16 cellular contexts compared by ENCODE assay signal in genomic region chr12:125071456-125071855, GRCh38. TPM values are rescaled to one million over a fixed set of nuclear protein-coding genes. Genes with fewer than 3 reads are reported as not detected.
A peak's percentile ranks its signal among the peaks of the same experiment; 100 is the strongest.
DNase-seq lines count a peak whose midpoint lies in the region; ATAC-seq and TF ChIP-seq lines count a peak whose summit lies in the region.
"Had no signal": no experiment of that assay in that cellular context is flagged by ENCODE, and none has a peak within 500 bp of the region (broad histone marks: within the 10 kb centered on the region; RNA-seq: fewer than 3 reads in every experiment).

No MANE protein-coding gene starts in this region.

- H3T11ph ChIP-seq in H9 (ENCODE audit: low read length): no peak overlapping the region

- H3K4me2 ChIP-seq in H9 (ENCODE audit: insufficient read depth, insufficient read length, low read length) (no peak overlapping the region), OCI-LY1 (ENCODE audit: low read length) (peak overlapping the region; percentile 36)
- H3K4me2 ChIP-seq: PC-9 had no signal

- H3F3A ChIP-seq in OCI-LY1 (ENCODE audit: insufficient read depth, low read length): no peaks in the 10 kb centered on the region

- H3K9me3 ChIP-seq in H9 (ENCODE audit: control insufficient read depth, low read depth, low read length) (no peaks in the 10 kb centered on the region), OCI-LY1 (ENCODE audit: low read length) (no peaks in the 10 kb centered on the region), right cardiac atrium (ENCODE audit: control insufficient read depth, low read length) (no peaks in the 10 kb centered on the region)
- H3K9me3 ChIP-seq: SJSA1 had no signal

- H3K4me3 ChIP-seq in OCI-LY1 (ENCODE audit: low read depth, low read length, poor library complexity, severe bottlenecking): peak overlapping the region; percentile 11
- no peak overlapping the region for H3K4me3 ChIP-seq in right cardiac atrium (ENCODE audit: low read length)
- H3K4me3 ChIP-seq: PC-9, SJSA1 had no signal

- H3K14ac ChIP-seq in H9 (ENCODE audit: insufficient read depth, low read length): no peak overlapping the region

- H2BK120ac ChIP-seq in H9 (ENCODE audit: low read depth, low read length, poor library complexity, severe bottlenecking): no peak overlapping the region

- peaks cover 7% of the 10 kb centered on the region for H3K79me1 ChIP-seq in H9 (ENCODE audit: insufficient read depth, low read depth, low read length, poor library complexity, severe bottlenecking)

- no peak overlapping the region for H4K91ac ChIP-seq in H9 (ENCODE audit: insufficient read length, low read depth, low read length)

- no peak overlapping the region for H4K8ac ChIP-seq in H9 (replicated peaks; ENCODE audit: insufficient read length, low read depth, low read length)

- peaks cover 14% of the 10 kb centered on the region; the same call in 1 of the 2 replicates for H3K36me3 ChIP-seq in OCI-LY1 (ENCODE audit: insufficient read depth, low read length)

- H3K27ac Mint-ChIP-seq in H9: peak overlapping the region in 2 of 3 experiments; percentile 44 to 50; a peak in 4 of 7 replicates

- intact Hi-C loops in right cardiac atrium (cut with DNase I): no loop called here

- H3K79me2 ChIP-seq in H9 (ENCODE audit: insufficient read depth, low read length) (peaks cover 12% of the 10 kb centered on the region; the same call in 1 of the 2 replicates), OCI-LY1 (ENCODE audit: insufficient read depth, low read length) (no peaks in the 10 kb centered on the region)

- peaks cover 17 to 18% of the 10 kb centered on the region in 2 experiments for H3K4me1 Mint-ChIP-seq in H9

- no peak overlapping the region for H3K56ac ChIP-seq in H9 (ENCODE audit: insufficient read length, low read depth, low read length)

- H3K4me3 Mint-ChIP-seq in H9: no peak overlapping the region; a peak in 1 of 5 replicates

- no peak overlapping the region for H3K23ac ChIP-seq in H9 (ENCODE audit: insufficient read length, low read depth, low read length)

- no peak overlapping the region for H2BK15ac ChIP-seq in H9 (ENCODE audit: low read depth, low read length)

- H3K27me3 ChIP-seq in H9 (ENCODE audit: insufficient read depth, low read length): no peaks in the 10 kb centered on the region
- H3K27me3 ChIP-seq in OCI-LY1 (ENCODE audit: insufficient read depth, low read length): no peaks in the 10 kb centered on the region
- no peaks in the 10 kb centered on the region for H3K27me3 ChIP-seq in right cardiac atrium (ENCODE audit: control insufficient read depth, insufficient read depth)
- H3K27me3 ChIP-seq: SJSA1 had no signal

- no peak overlapping the region for H2BK12ac ChIP-seq in H9 (ENCODE audit: insufficient read length, low read depth, low read length)

- no peak for TF ChIP-seq CTCF in H9 (conservative IDR thresholded peaks at IDR 0.05)
- TF ChIP-seq CTCF in OCI-LY1 (IDR thresholded peaks at IDR 0.05; ENCODE audit: low read length): no peak

- H2BK5ac ChIP-seq in H9 (ENCODE audit: insufficient read length, low read length): no peak overlapping the region

- H2AFZ ChIP-seq in H9 (ENCODE audit: low read length) (no peak overlapping the region), OCI-LY1 (ENCODE audit: low read length) (no peak overlapping the region)
- H2AFZ ChIP-seq: PC-9 had no signal

- no peaks in the 10 kb centered on the region for H3K23me2 ChIP-seq in H9 (ENCODE audit: insufficient read length, low read depth, low read length, poor library complexity, severe bottlenecking)

- no peak for ATAC-seq in right cardiac atrium

- H2BK20ac ChIP-seq in H9 (ENCODE audit: low read depth, low read length, poor library complexity, severe bottlenecking): no peak overlapping the region

- H3K9ac ChIP-seq in H9 (ENCODE audit: extremely low read depth, insufficient read length, low read length) (no peak overlapping the region), OCI-LY1 (ENCODE audit: low read length) (peak overlapping the region; percentile 31; the same call in 1 of the 2 replicates)

- H3K27ac ChIP-seq in H9 (ENCODE audit: insufficient read length, low read depth, low read length) (no peak overlapping the region), OCI-LY1 (ENCODE audit: low read depth, low read length, poor library complexity, severe bottlenecking) (peak overlapping the region; percentile 35), right cardiac atrium (ENCODE audit: low read length) (no peak overlapping the region)
- H3K27ac ChIP-seq: C4-2B, PC-9, SJSA1 had no signal

- H3K27me3 Mint-ChIP-seq in H9 (ENCODE audit: low read depth): no peaks in the 10 kb centered on the region

- DNase-seq in DMS79 treated with DMSO at 0.1 percent for 48 hours (lab: John Stamatoyannopoulos, UW) (peak; percentile 92), H9 (no peak), occipital lobe (lab: John Stamatoyannopoulos, UW) (peak; percentile 49), right cardiac atrium (no peak), DMS53 treated with DMSO at 0.1 percent for 48 hours (lab: John Stamatoyannopoulos, UW; ENCODE audit: unreplicated experiment) (no peak), NCI-H1417 treated with DMSO at 0.1 percent for 48 hours (lab: John Stamatoyannopoulos, UW) (no peak)
- DNase-seq: COR-L47, GOT3, NCI-H1436 treated with DMSO at 0.1 percent for 48 hours, NCI-H2081 treated with DMSO at 0.1 percent for 48 hours, NCI-H345, NCI-H774, PC-9 had no signal

- H2AK5ac ChIP-seq in H9 (ENCODE audit: insufficient read length, low read length): no peak overlapping the region

- H3K4me1 ChIP-seq in H9 (ENCODE audit: insufficient read depth, low read length) (peaks cover 3% of the 10 kb centered on the region; the same call in 1 of the 2 replicates), OCI-LY1 (ENCODE audit: insufficient read depth, low read length, severe bottlenecking) (peaks cover 23% of the 10 kb centered on the region), right cardiac atrium (ENCODE audit: control insufficient read depth, insufficient read depth, low read length) (peaks cover 4% of the 10 kb centered on the region)
- H3K4me1 ChIP-seq: SJSA1 had no signal

- no peaks in the 10 kb centered on the region for H3K9me2 ChIP-seq in OCI-LY1 (ENCODE audit: low read depth, low read length)

- H4K20me1 ChIP-seq in H9 (ENCODE audit: control insufficient read depth, insufficient read depth, insufficient read length): no peaks in the 10 kb centered on the region
- H4K20me1 ChIP-seq in OCI-LY1 (ENCODE audit: insufficient read depth, low read length): no peaks in the 10 kb centered on the region

- WGBS in H9 (ENCODE audit: extremely low coverage, insufficient read length, low lambda C conversion rate): no CpG with 5 or more reads among the region's 12 CpGs
- WGBS in right cardiac atrium: 90% methylated on average over 12 of the region's 12 CpGs

- H3K9me3 Mint-ChIP-seq in H9: no peaks in the 10 kb centered on the region

- H4K5ac ChIP-seq in H9 (ENCODE audit: insufficient read length, low read depth, low read length): no peak overlapping the region

- H3K18ac ChIP-seq in H9 (ENCODE audit: insufficient read length, low read depth, low read length): no peak overlapping the region

- peaks cover 16 to 33% (median 25%) of the 10 kb centered on the region in 3 experiments for H3K36me3 Mint-ChIP-seq in H9 (ENCODE audit: insufficient read depth in 1 of 3, low read depth in 3 of 3)

- H3K4ac ChIP-seq in H9 (ENCODE audit: low read depth, low read length): no peak overlapping the region

RNA-seq across cellular contexts. Expression of gene AACS, which starts 6.2 kb away (rescaled TPM):
- total RNA-seq in H9 (2021) (32.7 and 35.0 TPM in 2 replicates), occipital lobe (25.7 TPM), right cardiac atrium (10 to 100 TPM; 11.2 to 12.4 (median 11.7) TPM)
- 11.1 TPM for polyA plus RNA-seq in right cardiac atrium

Comparison
In these comparisons a context has a peak if more than half of its experiments do, and no peak if none do; other contexts are left out.
1. DNase-seq: peak in DMS79 treated with DMSO at 0.1 percent for 48 hours (single experiment) and occipital lobe (single experiment); none in H9 (single experiment), right cardiac atrium (0 of 3), DMS53 treated with DMSO at 0.1 percent for 48 hours (single experiment) and NCI-H1417 treated with DMSO at 0.1 percent for 48 hours (single experiment).